In the genomic region with DNA sequence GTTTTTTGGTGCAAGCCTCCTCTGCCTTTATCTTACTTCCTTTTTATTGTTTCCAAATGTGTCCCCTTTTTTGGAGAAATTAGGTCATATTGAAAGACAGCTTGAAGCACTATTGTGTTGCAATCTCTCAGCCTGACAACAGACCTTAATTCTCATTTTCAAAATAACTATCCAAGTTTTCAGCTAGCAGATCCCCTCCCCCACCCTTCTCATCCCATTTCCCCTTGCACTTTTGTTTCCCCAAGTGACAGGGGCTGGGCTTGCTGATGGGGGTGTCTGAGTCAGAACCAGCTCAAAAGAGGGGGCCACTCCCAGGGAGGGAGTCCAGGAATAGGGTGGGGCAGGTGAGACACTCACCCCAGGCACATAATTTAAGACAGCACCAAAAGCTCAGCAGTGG, we compare ENCODE assay signal across 14 cellular contexts.
DNase-seq lines count a peak whose midpoint lies in the region; ATAC-seq and TF ChIP-seq lines count a peak whose summit lies in the region.
"Had no signal": no experiment of that assay in that cellular context is flagged by ENCODE, and none has a peak within 500 bp of the region (broad histone marks: within the 10 kb centered on the region; RNA-seq: fewer than 3 reads in every experiment).

No MANE protein-coding gene starts in this region.

- CTCF ChIA-PET in T-cell (lab: Charles Lee) = interaction anchor here (0.7 to 1.6 kb wide), 2 partner anchors 18 kb away, joined by 3 to 4 read pairs; no protein-coding TSS in a partner anchor

- no peaks in the 10 kb centered on the region for H3K9me3 ChIP-seq in right atrium auricular region
- H3K9me3 ChIP-seq in upper lobe of right lung = no peaks in the 10 kb centered on the region
- H3K9me3 ChIP-seq: ovary, thoracic aorta had no signal

- no peaks in the 10 kb centered on the region for H3K9me3 Mint-ChIP-seq in T-cell

- peaks cover 0 to 37% of the 10 kb centered on the region in 2 donors for H3K4me1 ChIP-seq in right atrium auricular region
- peaks cover 31% of the 10 kb centered on the region for H3K4me1 ChIP-seq in upper lobe of right lung

- POLR2A ChIA-PET in T-cell (lab: Charles Lee) = interaction anchor here in 1 of 2 donors (0.8 kb wide), 2 partner anchors 12 to 18 kb away, joined by 3 to 4 read pairs; no protein-coding TSS in a partner anchor

- peaks cover 45% of the 10 kb centered on the region for H3K36me3 Mint-ChIP-seq in T-cell

- no peaks in the 10 kb centered on the region for H3K27me3 Mint-ChIP-seq in T-cell

- H3K27me3 ChIP-seq in right atrium auricular region (no peaks in the 10 kb centered on the region), upper lobe of right lung (no peaks in the 10 kb centered on the region)
- H3K27me3 ChIP-seq: foreskin keratinocyte, ovary had no signal

- H3K27ac ChIP-seq in right atrium auricular region (peak overlapping the region in 1 of 2 donors; percentile 30), upper lobe of right lung (peak overlapping the region; percentile 42)
- H3K27ac ChIP-seq: foreskin keratinocyte, ovary, thoracic aorta had no signal

- H3K4me1 Mint-ChIP-seq in T-cell = peaks cover 64 to 72% (median 69%) of the 10 kb centered on the region in 3 donors

- intact Hi-C loops in Right ventricle myocardium superior (cut with DNase I) (no loop called here), upper lobe of right lung (cut with DNase I) (no loop called here)

- peak; percentile 16 for ATAC-seq in Right ventricle myocardium superior (ENCODE audit: poor library complexity)
- ATAC-seq in T-cell (replicated peaks in 1 of 4) = no peak
- ATAC-seq in upper lobe of right lung = no peak
- ATAC-seq: foreskin keratinocyte had no signal

- H3K4me3 Mint-ChIP-seq in T-cell = peak overlapping the region in 2 of 3 donors; percentile 42 to 95

- peak overlapping the region; percentile 69 to 82 for H3K27ac Mint-ChIP-seq in T-cell

- TF ChIP-seq CTCF in right atrium auricular region (IDR thresholded peaks at IDR 0.05) (no peak), upper lobe of right lung (IDR thresholded peaks at IDR 0.05) (no peak)

- no peak overlapping the region for H3K4me3 ChIP-seq in right atrium auricular region
- H3K4me3 ChIP-seq in upper lobe of right lung = no peak overlapping the region
- H3K4me3 ChIP-seq: ovary had no signal

- DNase-seq in Right ventricle myocardium superior (no peak), right atrium auricular region (ENCODE audit: low spot score) (no peak), T-cell (no peak), globus pallidus (ENCODE audit: low spot score) (peak; percentile 37), upper lobe of right lung (no peak), mucosa of gallbladder (ENCODE audit: low spot score) (no peak), DMS 273 treated with DMSO at 0.1 percent for 48 hours (lab: John Stamatoyannopoulos, UW) (no peak), superior temporal gyrus (ENCODE audit: extremely low spot score) (no peak)
- DNase-seq: central memory CD4-positive, alpha-beta T cell; NCI-H2029 treated with DMSO at 0.1 percent for 48 hours; OCI-M1 had no signal

- H3K36me3 ChIP-seq in right atrium auricular region (peaks cover 32% of the 10 kb centered on the region), upper lobe of right lung (peaks cover 31% of the 10 kb centered on the region)
- H3K36me3 ChIP-seq: ovary had no signal
